In genomic region chr7:22380333-22380732, GRCh38 we compare ENCODE assay signal across 8 cellular contexts.
"Had no signal": no experiment of that assay in that cellular context is flagged by ENCODE, and none has a peak within 500 bp of the region (broad histone marks: within the 10 kb centered on the region; RNA-seq: fewer than 3 reads in every experiment).

No MANE protein-coding gene starts in this region.

- H3K9ac ChIP-seq: GM23248 had no signal

- H2AFZ ChIP-seq: GM23248 had no signal

- ATAC-seq: HCT116, K562 had no signal

- FAIRE-seq: HTR-8/SVneo, K562 had no signal

- H3K4me3 ChIP-seq: GM23248, HAP-1, K562 had no signal

- DNase-seq: GM23248, H7, IMR-90, KG1 had no signal

- H3K27ac ChIP-seq: GM23248 had no signal

- H3K9me3 ChIP-seq: HAP-1 had no signal

- H3K36me3 ChIP-seq: HAP-1 had no signal
